In the genomic region with DNA sequence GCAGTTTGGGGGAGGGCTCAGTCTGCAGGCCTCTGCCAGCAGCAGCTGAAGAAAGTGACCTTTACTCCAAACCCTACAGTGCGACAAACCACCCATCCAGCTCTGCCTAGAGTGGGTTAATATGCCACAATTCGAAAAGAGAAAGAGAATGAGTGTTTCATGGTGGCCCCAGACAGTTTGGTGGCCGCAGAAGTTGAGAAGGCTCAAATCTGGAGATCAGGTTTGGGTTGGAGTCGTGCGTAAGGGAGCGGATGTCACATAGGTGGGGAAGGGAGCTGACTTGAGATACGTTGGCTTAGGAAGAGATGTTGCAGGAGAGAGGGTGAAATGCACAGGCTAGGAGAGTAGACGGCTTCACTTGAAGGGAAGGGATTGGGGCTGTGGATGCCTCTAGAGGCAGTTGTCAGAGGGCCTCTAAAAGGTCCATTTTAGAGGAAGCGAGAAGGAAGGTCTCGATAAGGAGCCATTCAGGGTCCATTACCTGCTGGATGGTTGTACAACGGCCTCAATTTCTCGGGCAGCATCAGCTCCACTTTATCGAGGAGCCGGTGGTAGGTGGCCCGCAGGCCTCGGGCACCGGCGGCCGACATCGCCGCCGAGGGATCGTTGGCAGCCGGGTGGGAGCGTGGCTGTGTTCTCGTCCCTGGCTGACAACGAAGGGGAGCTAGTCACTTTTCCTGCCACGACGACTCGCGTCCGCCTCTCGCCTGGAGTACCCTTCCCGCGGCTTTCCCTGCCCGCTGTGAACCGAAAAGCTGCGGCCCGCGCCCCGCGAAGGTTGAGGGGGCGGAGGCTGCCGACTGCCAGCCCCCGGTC, we compare ENCODE assay signal across 1 cellular context.
A peak's percentile ranks its signal among the peaks of the same experiment; 100 is the strongest.
TF ChIP-seq lines count a peak whose summit lies in the region.

No MANE protein-coding gene starts in this region.

TF ChIP-seq in HepG2, 621 proteins besides CTCF, POLR2A, EP300 and RAD21 (continued from another document and continues in another):
- TF ChIP-seq, protein P1, sequence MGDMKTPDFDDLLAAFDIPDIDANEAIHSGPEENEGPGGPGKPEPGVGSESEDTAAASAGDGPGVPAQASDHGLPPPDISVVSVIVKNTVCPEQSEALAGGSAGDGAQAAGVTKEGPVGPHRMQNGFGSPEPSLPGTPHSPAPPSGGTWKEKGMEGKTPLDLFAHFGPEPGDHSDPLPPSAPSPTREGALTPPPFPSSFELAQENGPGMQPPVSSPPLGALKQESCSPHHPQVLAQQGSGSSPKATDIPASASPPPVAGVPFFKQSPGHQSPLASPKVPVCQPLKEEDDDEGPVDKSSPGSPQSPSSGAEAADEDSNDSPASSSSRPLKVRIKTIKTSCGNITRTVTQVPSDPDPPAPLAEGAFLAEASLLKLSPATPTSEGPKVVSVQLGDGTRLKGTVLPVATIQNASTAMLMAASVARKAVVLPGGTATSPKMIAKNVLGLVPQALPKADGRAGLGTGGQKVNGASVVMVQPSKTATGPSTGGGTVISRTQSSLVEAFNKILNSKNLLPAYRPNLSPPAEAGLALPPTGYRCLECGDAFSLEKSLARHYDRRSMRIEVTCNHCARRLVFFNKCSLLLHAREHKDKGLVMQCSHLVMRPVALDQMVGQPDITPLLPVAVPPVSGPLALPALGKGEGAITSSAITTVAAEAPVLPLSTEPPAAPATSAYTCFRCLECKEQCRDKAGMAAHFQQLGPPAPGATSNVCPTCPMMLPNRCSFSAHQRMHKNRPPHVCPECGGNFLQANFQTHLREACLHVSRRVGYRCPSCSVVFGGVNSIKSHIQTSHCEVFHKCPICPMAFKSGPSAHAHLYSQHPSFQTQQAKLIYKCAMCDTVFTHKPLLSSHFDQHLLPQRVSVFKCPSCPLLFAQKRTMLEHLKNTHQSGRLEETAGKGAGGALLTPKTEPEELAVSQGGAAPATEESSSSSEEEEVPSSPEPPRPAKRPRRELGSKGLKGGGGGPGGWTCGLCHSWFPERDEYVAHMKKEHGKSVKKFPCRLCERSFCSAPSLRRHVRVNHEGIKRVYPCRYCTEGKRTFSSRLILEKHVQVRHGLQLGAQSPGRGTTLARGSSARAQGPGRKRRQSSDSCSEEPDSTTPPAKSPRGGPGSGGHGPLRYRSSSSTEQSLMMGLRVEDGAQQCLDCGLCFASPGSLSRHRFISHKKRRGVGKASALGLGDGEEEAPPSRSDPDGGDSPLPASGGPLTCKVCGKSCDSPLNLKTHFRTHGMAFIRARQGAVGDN (CRISPR knock-in tag; IDR thresholded peaks at IDR 0.05), result peak; percentile 85
- TF ChIP-seq NFIB (CRISPR knock-in tag; IDR thresholded peaks at IDR 0.05; ENCODE audit: borderline replicate concordance) (no peak), SAFB2 (CRISPR knock-in tag; IDR thresholded peaks at IDR 0.05; ENCODE audit: borderline replicate concordance, low read depth) (no peak), MAFG (CRISPR knock-in tag; IDR thresholded peaks at IDR 0.05) (0 out of 2 replicates have a peak, but pooled peaks have one; percentile 29), SETDB1 (CRISPR knock-in tag; IDR thresholded peaks at IDR 0.05; ENCODE audit: borderline replicate concordance) (no peak), HNRNPL (IDR thresholded peaks at IDR 0.05; ENCODE audit: low read depth, low read length) (no peak), ZC3H13 (CRISPR knock-in tag; IDR thresholded peaks at IDR 0.05) (peak; percentile 15; the same call in 1 of the 2 replicates), ZFP82 (CRISPR knock-in tag; IDR thresholded peaks at IDR 0.05; ENCODE audit: borderline replicate concordance) (0 out of 2 replicates have a peak, but pooled peaks have one; percentile 65), PRPF4 (IDR thresholded peaks at IDR 0.05; ENCODE audit: low read depth, low read length, poor library complexity, severe bottlenecking) (no peak), JUND (CRISPR knock-in tag; IDR thresholded peaks at IDR 0.05) (no peak), DR1 (CRISPR knock-in tag; IDR thresholded peaks at IDR 0.05) (no peak), FOXA3 (CRISPR knock-in tag; IDR thresholded peaks at IDR 0.05) (no peak; the same call in 1 of the 2 replicates), MTA1 (CRISPR knock-in tag; IDR thresholded peaks at IDR 0.05; ENCODE audit: borderline replicate concordance) (no peak), SMC3 (IDR thresholded peaks at IDR 0.05; ENCODE audit: low read length) (no peak), TOPORS (CRISPR knock-in tag; IDR thresholded peaks at IDR 0.05) (no peak), CBX5 (CRISPR knock-in tag; IDR thresholded peaks at IDR 0.05; ENCODE audit: borderline replicate concordance) (no peak), ZNF615 (CRISPR knock-in tag; IDR thresholded peaks at IDR 0.05; ENCODE audit: borderline replicate concordance) (no peak), ZNF672 (CRISPR knock-in tag; IDR thresholded peaks at IDR 0.05) (no peak), PHF20 (CRISPR knock-in tag; IDR thresholded peaks at IDR 0.05) (no peak), CBX1 (IDR thresholded peaks at IDR 0.05; ENCODE audit: low read depth) (peak; percentile 47), HDAC6 (IDR thresholded peaks at IDR 0.05; ENCODE audit: low read depth, low read length) (no peak), ATRX (CRISPR knock-in tag; IDR thresholded peaks at IDR 0.05; ENCODE audit: borderline replicate concordance) (no peak), SMAD9 (CRISPR knock-in tag; IDR thresholded peaks at IDR 0.05) (no peak), ADNP (CRISPR knock-in tag; IDR thresholded peaks at IDR 0.05) (no peak), ZNF589 (CRISPR knock-in tag; conservative IDR thresholded peaks at IDR 0.05) (no peak), MEF2D (CRISPR knock-in tag; IDR thresholded peaks at IDR 0.05) (no peak), ZNF501 (CRISPR knock-in tag; IDR thresholded peaks at IDR 0.05) (peak; percentile 86; the same call in 1 of the 2 replicates)
- TF ChIP-seq, protein P2, sequence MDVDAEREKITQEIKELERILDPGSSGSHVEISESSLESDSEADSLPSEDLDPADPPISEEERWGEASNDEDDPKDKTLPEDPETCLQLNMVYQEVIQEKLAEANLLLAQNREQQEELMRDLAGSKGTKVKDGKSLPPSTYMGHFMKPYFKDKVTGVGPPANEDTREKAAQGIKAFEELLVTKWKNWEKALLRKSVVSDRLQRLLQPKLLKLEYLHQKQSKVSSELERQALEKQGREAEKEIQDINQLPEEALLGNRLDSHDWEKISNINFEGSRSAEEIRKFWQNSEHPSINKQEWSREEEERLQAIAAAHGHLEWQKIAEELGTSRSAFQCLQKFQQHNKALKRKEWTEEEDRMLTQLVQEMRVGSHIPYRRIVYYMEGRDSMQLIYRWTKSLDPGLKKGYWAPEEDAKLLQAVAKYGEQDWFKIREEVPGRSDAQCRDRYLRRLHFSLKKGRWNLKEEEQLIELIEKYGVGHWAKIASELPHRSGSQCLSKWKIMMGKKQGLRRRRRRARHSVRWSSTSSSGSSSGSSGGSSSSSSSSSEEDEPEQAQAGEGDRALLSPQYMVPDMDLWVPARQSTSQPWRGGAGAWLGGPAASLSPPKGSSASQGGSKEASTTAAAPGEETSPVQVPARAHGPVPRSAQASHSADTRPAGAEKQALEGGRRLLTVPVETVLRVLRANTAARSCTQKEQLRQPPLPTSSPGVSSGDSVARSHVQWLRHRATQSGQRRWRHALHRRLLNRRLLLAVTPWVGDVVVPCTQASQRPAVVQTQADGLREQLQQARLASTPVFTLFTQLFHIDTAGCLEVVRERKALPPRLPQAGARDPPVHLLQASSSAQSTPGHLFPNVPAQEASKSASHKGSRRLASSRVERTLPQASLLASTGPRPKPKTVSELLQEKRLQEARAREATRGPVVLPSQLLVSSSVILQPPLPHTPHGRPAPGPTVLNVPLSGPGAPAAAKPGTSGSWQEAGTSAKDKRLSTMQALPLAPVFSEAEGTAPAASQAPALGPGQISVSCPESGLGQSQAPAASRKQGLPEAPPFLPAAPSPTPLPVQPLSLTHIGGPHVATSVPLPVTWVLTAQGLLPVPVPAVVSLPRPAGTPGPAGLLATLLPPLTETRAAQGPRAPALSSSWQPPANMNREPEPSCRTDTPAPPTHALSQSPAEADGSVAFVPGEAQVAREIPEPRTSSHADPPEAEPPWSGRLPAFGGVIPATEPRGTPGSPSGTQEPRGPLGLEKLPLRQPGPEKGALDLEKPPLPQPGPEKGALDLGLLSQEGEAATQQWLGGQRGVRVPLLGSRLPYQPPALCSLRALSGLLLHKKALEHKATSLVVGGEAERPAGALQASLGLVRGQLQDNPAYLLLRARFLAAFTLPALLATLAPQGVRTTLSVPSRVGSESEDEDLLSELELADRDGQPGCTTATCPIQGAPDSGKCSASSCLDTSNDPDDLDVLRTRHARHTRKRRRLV (CRISPR knock-in tag; IDR thresholded peaks at IDR 0.05), result peak; percentile 49; the same call in 1 of the 2 replicates
- TF ChIP-seq, protein P3, sequence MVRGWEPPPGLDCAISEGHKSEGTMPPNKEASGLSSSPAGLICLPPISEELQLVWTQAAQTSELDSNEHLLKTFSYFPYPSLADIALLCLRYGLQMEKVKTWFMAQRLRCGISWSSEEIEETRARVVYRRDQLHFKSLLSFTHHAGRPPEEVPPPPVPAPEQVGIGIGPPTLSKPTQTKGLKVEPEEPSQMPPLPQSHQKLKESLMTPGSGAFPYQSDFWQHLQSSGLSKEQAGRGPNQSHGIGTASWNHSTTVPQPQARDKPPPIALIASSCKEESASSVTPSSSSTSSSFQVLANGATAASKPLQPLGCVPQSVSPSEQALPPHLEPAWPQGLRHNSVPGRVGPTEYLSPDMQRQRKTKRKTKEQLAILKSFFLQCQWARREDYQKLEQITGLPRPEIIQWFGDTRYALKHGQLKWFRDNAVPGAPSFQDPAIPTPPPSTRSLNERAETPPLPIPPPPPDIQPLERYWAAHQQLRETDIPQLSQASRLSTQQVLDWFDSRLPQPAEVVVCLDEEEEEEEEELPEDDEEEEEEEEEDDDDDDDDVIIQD (CRISPR knock-in tag; IDR thresholded peaks at IDR 0.05; ENCODE audit: low read depth), result no peak
- TF ChIP-seq, protein P4, sequence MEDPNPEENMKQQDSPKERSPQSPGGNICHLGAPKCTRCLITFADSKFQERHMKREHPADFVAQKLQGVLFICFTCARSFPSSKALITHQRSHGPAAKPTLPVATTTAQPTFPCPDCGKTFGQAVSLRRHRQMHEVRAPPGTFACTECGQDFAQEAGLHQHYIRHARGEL (CRISPR knock-in tag; IDR thresholded peaks at IDR 0.05), result 0 out of 2 replicates have a peak, but pooled peaks have one; percentile 18
- TF ChIP-seq, protein P5, sequence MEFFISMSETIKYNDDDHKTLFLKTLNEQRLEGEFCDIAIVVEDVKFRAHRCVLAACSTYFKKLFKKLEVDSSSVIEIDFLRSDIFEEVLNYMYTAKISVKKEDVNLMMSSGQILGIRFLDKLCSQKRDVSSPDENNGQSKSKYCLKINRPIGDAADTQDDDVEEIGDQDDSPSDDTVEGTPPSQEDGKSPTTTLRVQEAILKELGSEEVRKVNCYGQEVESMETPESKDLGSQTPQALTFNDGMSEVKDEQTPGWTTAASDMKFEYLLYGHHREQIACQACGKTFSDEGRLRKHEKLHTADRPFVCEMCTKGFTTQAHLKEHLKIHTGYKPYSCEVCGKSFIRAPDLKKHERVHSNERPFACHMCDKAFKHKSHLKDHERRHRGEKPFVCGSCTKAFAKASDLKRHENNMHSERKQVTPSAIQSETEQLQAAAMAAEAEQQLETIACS (CRISPR knock-in tag; IDR thresholded peaks at IDR 0.05), result no peak
- TF ChIP-seq, protein P6, sequence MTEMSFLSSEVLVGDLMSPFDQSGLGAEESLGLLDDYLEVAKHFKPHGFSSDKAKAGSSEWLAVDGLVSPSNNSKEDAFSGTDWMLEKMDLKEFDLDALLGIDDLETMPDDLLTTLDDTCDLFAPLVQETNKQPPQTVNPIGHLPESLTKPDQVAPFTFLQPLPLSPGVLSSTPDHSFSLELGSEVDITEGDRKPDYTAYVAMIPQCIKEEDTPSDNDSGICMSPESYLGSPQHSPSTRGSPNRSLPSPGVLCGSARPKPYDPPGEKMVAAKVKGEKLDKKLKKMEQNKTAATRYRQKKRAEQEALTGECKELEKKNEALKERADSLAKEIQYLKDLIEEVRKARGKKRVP (CRISPR knock-in tag; IDR thresholded peaks at IDR 0.05), result no peak
- TF ChIP-seq, protein P7, sequence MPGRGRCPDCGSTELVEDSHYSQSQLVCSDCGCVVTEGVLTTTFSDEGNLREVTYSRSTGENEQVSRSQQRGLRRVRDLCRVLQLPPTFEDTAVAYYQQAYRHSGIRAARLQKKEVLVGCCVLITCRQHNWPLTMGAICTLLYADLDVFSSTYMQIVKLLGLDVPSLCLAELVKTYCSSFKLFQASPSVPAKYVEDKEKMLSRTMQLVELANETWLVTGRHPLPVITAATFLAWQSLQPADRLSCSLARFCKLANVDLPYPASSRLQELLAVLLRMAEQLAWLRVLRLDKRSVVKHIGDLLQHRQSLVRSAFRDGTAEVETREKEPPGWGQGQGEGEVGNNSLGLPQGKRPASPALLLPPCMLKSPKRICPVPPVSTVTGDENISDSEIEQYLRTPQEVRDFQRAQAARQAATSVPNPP (CRISPR knock-in tag; IDR thresholded peaks at IDR 0.05), result 0 out of 2 replicates have a peak, but pooled peaks have one; percentile 4
- TF ChIP-seq, protein P8, sequence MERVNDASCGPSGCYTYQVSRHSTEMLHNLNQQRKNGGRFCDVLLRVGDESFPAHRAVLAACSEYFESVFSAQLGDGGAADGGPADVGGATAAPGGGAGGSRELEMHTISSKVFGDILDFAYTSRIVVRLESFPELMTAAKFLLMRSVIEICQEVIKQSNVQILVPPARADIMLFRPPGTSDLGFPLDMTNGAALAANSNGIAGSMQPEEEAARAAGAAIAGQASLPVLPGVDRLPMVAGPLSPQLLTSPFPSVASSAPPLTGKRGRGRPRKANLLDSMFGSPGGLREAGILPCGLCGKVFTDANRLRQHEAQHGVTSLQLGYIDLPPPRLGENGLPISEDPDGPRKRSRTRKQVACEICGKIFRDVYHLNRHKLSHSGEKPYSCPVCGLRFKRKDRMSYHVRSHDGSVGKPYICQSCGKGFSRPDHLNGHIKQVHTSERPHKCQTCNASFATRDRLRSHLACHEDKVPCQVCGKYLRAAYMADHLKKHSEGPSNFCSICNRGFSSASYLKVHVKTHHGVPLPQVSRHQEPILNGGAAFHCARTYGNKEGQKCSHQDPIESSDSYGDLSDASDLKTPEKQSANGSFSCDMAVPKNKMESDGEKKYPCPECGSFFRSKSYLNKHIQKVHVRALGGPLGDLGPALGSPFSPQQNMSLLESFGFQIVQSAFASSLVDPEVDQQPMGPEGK (CRISPR knock-in tag; IDR thresholded peaks at IDR 0.05), result peak; percentile 97
- TF ChIP-seq, protein P9, sequence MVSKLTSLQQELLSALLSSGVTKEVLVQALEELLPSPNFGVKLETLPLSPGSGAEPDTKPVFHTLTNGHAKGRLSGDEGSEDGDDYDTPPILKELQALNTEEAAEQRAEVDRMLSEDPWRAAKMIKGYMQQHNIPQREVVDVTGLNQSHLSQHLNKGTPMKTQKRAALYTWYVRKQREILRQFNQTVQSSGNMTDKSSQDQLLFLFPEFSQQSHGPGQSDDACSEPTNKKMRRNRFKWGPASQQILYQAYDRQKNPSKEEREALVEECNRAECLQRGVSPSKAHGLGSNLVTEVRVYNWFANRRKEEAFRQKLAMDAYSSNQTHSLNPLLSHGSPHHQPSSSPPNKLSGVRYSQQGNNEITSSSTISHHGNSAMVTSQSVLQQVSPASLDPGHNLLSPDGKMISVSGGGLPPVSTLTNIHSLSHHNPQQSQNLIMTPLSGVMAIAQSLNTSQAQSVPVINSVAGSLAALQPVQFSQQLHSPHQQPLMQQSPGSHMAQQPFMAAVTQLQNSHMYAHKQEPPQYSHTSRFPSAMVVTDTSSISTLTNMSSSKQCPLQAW (CRISPR knock-in tag; IDR thresholded peaks at IDR 0.05), result no peak; the same call in 1 of the 2 replicates
